ENCODE assay signal across 8 cellular contexts in the genomic region with DNA sequence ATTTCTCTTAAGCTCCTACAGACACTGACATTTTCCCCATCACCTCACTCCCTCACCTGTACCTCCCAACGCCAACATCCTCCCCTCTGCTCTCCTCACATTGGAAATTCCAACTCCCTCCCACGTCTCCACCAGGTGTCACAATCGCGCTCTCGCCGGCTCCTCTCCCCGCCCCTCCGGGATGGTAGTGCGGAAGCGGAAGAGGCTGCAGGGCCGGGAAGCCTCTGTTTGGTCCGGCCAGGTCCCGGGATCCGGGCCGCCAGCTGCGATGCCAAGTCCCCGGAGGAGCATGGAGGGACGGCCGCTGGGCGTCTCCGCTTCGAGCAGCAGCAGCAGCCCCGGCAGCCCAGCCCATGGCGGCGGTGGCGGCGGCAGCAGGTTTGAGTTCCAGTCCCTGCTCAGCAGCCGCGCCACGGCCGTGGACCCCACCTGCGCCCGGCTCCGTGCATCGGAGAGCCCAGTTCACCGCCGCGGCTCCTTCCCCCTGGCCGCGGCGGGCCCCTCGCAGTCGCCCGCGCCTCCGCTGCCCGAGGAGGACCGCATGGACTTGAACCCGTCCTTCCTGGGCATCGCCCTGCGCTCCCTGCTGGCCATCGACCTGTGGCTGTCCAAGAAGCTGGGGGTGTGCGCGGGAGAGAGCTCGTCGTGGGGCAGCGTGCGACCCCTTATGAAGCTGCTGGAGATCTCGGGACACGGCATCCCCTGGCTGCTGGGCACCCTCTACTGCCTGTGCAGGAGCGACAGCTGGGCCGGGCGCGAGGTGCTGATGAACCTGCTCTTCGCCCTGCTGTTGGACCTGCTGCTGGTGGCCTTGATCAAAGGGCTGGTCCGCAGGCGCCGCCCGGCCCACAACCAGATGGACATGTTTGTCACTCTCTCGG. TPM values are rescaled to one million over a fixed set of nuclear protein-coding genes. Genes with fewer than 3 reads are reported as not detected.
DNase-seq lines count a peak whose midpoint lies in the region; ATAC-seq and TF ChIP-seq lines count a peak whose summit lies in the region.

PLPP6 (plus strand) TSS at position 187 of the 881 bp plus-strand sequence; CDS start at position 269, 82 bp downstream.

- TF ChIP-seq CTCF in GM12873 (IDR thresholded peaks at IDR 0.05; ENCODE audit: insufficient read depth, low read depth, low read length, missing control alignments) (peak; percentile 61), NB4 (IDR thresholded peaks at IDR 0.05; ENCODE audit: low read depth, low read length) (peak; percentile 59)

- peaks cover 6% of the 10 kb centered on the region for H3K79me2 ChIP-seq in trophoblast cell (ENCODE audit: control insufficient read depth, insufficient read depth, low read length, poor library complexity)

- peak within 1 kb of the TSS; percentile 75 for H3K4ac ChIP-seq in trophoblast cell (ENCODE audit: low read depth, low read length)

- H3K4me1 ChIP-seq in adipocyte (ENCODE audit: control insufficient read depth, insufficient read depth, low read length), result peaks cover 41% of the 10 kb centered on the region
- H3K4me1 ChIP-seq in trophoblast cell (ENCODE audit: control insufficient read depth in 1 of 2, insufficient read depth in 2 of 2, low read length in 2 of 2), result peaks cover 7 to 8% of the 10 kb centered on the region in 2 experiments

- TF ChIP-seq POLR2A in NB4 (IDR thresholded peaks at IDR 0.05; ENCODE audit: extremely low read depth, insufficient read length), result peak; percentile 85

- H3K27me3 ChIP-seq in adipocyte (replicated peaks; ENCODE audit: control insufficient read depth, insufficient read depth, low read length), result no peaks in the 10 kb centered on the region
- no peaks in the 10 kb centered on the region for H3K27me3 ChIP-seq in trophoblast cell (ENCODE audit: insufficient read depth, low read length)

- H3K14ac ChIP-seq in trophoblast cell (ENCODE audit: low read length), result peak within 1 kb of the TSS; percentile 81

- no peak within 1 kb of the TSS for H2AK5ac ChIP-seq in trophoblast cell (ENCODE audit: low read length)

- no CpG with 5 or more reads among the region's 70 CpGs for WGBS in trophoblast cell (ENCODE audit: extremely low coverage, insufficient coverage, insufficient read length)

- H3K4me3 ChIP-seq in NB4 (ENCODE audit: low read depth, low read length) (peak within 1 kb of the TSS; percentile 80), adipocyte (ENCODE audit: low read length) (peak within 1 kb of the TSS; percentile 83), trophoblast cell (ENCODE audit: low read depth, low read length) (peak within 1 kb of the TSS; percentile 96)

- H4K91ac ChIP-seq in trophoblast cell (ENCODE audit: low read depth, low read length), result peak within 1 kb of the TSS; percentile 83

- H2AFZ ChIP-seq in trophoblast cell (ENCODE audit: insufficient read depth, low read length, poor library complexity), result peak within 1 kb of the TSS; percentile 84

- peak within 1 kb of the TSS; percentile 73 for H3K18ac ChIP-seq in trophoblast cell (ENCODE audit: low read length)

- peak within 1 kb of the TSS; percentile 87 for H3K9ac ChIP-seq in adipocyte (ENCODE audit: low read length)
- H3K9ac ChIP-seq in trophoblast cell (ENCODE audit: low read length), result peak within 1 kb of the TSS; percentile 85

- no peak within 1 kb of the TSS for H3K23ac ChIP-seq in trophoblast cell (ENCODE audit: low read length)

- peak; percentile 93 for DNase-seq in NB4 (ENCODE audit: low read depth)
- DNase-seq in SKM-1 treated with dmso at 0.1 percent for 144 hours (lab: John Stamatoyannopoulos, UW; ENCODE audit: unreplicated experiment), result peak; percentile 62
- peak; percentile 94 for DNase-seq in adipocyte (ENCODE audit: low read depth)
- peak; percentile 94 for DNase-seq in cardiac septum (ENCODE audit: low spot score)
- peak; percentile 92 to 94 for DNase-seq in trophoblast cell
- DNase-seq in ureter (ENCODE audit: low spot score), result peak; percentile 94

- peaks cover 5% of the 10 kb centered on the region for H3K79me1 ChIP-seq in trophoblast cell (ENCODE audit: low read length)

- intact Hi-C loops in cardiac septum (cut with DNase I), result loop anchor here (1.0 to 10.0 kb wide), 3 partner anchors 16 to 322 kb away; partner anchors contain the start of genes AK3, CDC37L1 and JAK2

- H3K9me3 ChIP-seq in adipocyte (ENCODE audit: control insufficient read depth, low read length) (no peaks in the 10 kb centered on the region), trophoblast cell (ENCODE audit: insufficient read depth, low read depth, low read length) (no peaks in the 10 kb centered on the region)

- peak within 1 kb of the TSS; percentile 91 for H4K12ac ChIP-seq in trophoblast cell (ENCODE audit: low read depth, low read length)

- peak; percentile 86 for ATAC-seq in HG02571 (IDR thresholded peaks at IDR 0.05; ENCODE audit: unreplicated experiment)

- H2BK5ac ChIP-seq in trophoblast cell (ENCODE audit: low read depth, low read length, poor library complexity), result peak within 1 kb of the TSS; percentile 46

- peak within 1 kb of the TSS; percentile 81 for H3K4me2 ChIP-seq in trophoblast cell (ENCODE audit: low read length)

- H2BK120ac ChIP-seq in trophoblast cell (ENCODE audit: insufficient read depth, low read length, poor library complexity), result peak within 1 kb of the TSS; percentile 86

- no peaks in the 10 kb centered on the region for H3K36me3 ChIP-seq in adipocyte (ENCODE audit: control insufficient read depth, insufficient read depth, low read length, severe bottlenecking)
- H3K36me3 ChIP-seq in trophoblast cell (ENCODE audit: control insufficient read depth in 1 of 2, insufficient read depth in 2 of 2, low read length in 2 of 2), result no peaks in the 10 kb centered on the region

- no peak within 1 kb of the TSS for H2BK12ac ChIP-seq in trophoblast cell (ENCODE audit: low read length)

- H3K27ac ChIP-seq in trophoblast cell (ENCODE audit: low read depth, low read length), result peak within 1 kb of the TSS; percentile 45

- peak within 1 kb of the TSS; percentile 96 for H4K8ac ChIP-seq in trophoblast cell (ENCODE audit: low read depth, low read length)

RNA-seq across cellular contexts. Expression of gene PLPP6, which starts in this region (rescaled TPM):
- total RNA-seq in cardiac septum (2.7 TPM), ureter (11.4 TPM)
- polyA plus RNA-seq in trophoblast cell (2013), result 6.4 and 6.7 TPM in 2 replicates

Comparison
In these comparisons a context has a peak if more than half of its experiments do, and no peak if none do; other contexts are left out.
1. Peak in every context shown above with its lines: DNase-seq, ATAC-seq, H3K4me3 ChIP-seq and H3K27ac ChIP-seq.